8 cellular contexts compared by ENCODE assay signal in the genomic region with DNA sequence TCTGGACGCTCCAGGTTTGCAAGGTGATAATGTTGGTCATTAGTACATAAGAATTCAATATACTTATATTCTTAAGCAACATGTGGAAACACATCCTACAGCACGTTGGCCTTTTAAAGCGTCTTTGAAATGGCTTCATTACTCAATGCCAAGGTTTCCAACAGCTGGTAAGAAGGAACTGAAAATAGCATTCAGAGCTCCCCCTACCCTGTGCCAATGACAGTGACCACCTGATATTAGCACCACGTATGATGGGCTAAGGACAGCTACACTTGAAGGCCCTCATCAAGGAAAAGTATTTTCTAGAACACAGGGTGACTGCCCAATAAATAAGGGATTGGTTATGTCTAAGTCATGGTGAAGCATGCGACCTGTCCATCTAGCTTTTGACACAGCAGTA. TPM values are rescaled to one million over a fixed set of nuclear protein-coding genes. Genes with fewer than 3 reads are reported as not detected.
A peak's percentile ranks its signal among the peaks of the same experiment; 100 is the strongest.
DNase-seq lines count a peak whose midpoint lies in the region; ATAC-seq and TF ChIP-seq lines count a peak whose summit lies in the region.

No MANE protein-coding gene starts in this region.

- H3K27me3 ChIP-seq in CD4-positive, alpha-beta T cell (ENCODE audit: control insufficient read depth, insufficient read depth, low read length) = no peaks in the 10 kb centered on the region
- no peaks in the 10 kb centered on the region for H3K27me3 ChIP-seq in GM23248 (replicated peaks; ENCODE audit: insufficient read depth)
- no peaks in the 10 kb centered on the region for H3K27me3 ChIP-seq in mesenchymal stem cell (ENCODE audit: control insufficient read depth in 1 of 2, insufficient read depth in 1 of 2, low read length in 2 of 2)

- POLR2A ChIA-PET in CD4-positive, alpha-beta T cell (lab: Charles Lee) = interaction anchor here (0.7 to 1.4 kb wide), 4 partner anchors 10 to 162 kb away, joined by 3 to 4 read pairs (median 4); no protein-coding TSS in a partner anchor

- TF ChIP-seq CTCF in CD4-positive, alpha-beta T cell (IDR thresholded peaks at IDR 0.05) = no peak

- intact Hi-C loops in CD4-positive, alpha-beta T cell (cut with DNase I, micrococcal nuclease) = loop anchor here (1.0 to 5.0 kb wide), 3 partner anchors 10 to 1348 kb away; a partner anchor contains a TSS
- intact Hi-C loops in activated T-helper 1 cell treated with anti-CD3 and anti-CD28 coated beads, Interleukin-12 subunit alpha, Interleukin-12 subunit beta, Interleukin-2, Interleukin-4 antibody, amounts not matched to agents 30 ng/mL and 10 ng/mL and 1 ng/mL, durations not matched to agents 14 hours and 24 hours and 36 hours (cut with micrococcal nuclease) = loop anchor here (1.0 to 5.0 kb wide), 4 partner anchors 97 to 329 kb away; no protein-coding TSS in a partner anchor

- no peak overlapping the region for H3K23ac ChIP-seq in mesenchymal stem cell (ENCODE audit: low read length in 2 of 2)

- peak overlapping the region; percentile 71 for H3K27ac Mint-ChIP-seq in CD4-positive, alpha-beta T cell
- peak overlapping the region; percentile 85 for H3K27ac Mint-ChIP-seq in activated T-helper 1 cell treated with anti-CD3 and anti-CD28 coated beads, Interleukin-12 subunit alpha, Interleukin-12 subunit beta, Interleukin-2, Interleukin-4 antibody, amounts not matched to agents 30 ng/mL and 10 ng/mL and 1 ng/mL, durations not matched to agents 14 hours and 24 hours and 36 hours

- H4K8ac ChIP-seq in mesenchymal stem cell (ENCODE audit: low read length) = no peak overlapping the region

- H2BK5ac ChIP-seq in mesenchymal stem cell (ENCODE audit: low read depth, low read length, poor library complexity, severe bottlenecking) = no peak overlapping the region

- H2AK5ac ChIP-seq in mesenchymal stem cell (ENCODE audit: low read length, severe bottlenecking) = no peak overlapping the region

- peak overlapping the region; percentile 34 to 40 for H3K18ac ChIP-seq in mesenchymal stem cell (ENCODE audit: low read depth in 1 of 2, low read length in 2 of 2)

- no peak overlapping the region for H3K27ac ChIP-seq in CD4-positive, alpha-beta T cell (ENCODE audit: low read depth, low read length)
- H3K27ac ChIP-seq in GM23248 (peak overlapping the region; percentile 76), mesenchymal stem cell (ENCODE audit: low read length, poor library complexity, severe bottlenecking) (peak overlapping the region; percentile 1)

- DNase-seq in CD4-positive, alpha-beta T cell = no peak
- DNase-seq in GM23248 = no peak
- no peak for DNase-seq in activated T-helper 1 cell treated with anti-CD3 and anti-CD28 coated beads, Interleukin-12 subunit alpha, Interleukin-12 subunit beta, Interleukin-2, Interleukin-4 antibody, amounts not matched to agents 30 ng/mL and 10 ng/mL and 1 ng/mL, durations not matched to agents 14 hours and 24 hours and 36 hours (ENCODE audit: low spot score)
- no peak for DNase-seq in mesenchymal stem cell
- DNase-seq in RKO (ENCODE audit: low spot score) = no peak
- no peak for DNase-seq in DMS53 treated with DMSO at 0.1 percent for 48 hours (lab: John Stamatoyannopoulos, UW; ENCODE audit: unreplicated experiment)
- no peak for DNase-seq in stimulated activated naive CD4-positive, alpha-beta T cell (lab: John Stamatoyannopoulos, UW)
- no peak for DNase-seq in NCI-H1048 (lab: John Stamatoyannopoulos, UW)

- no peak overlapping the region for H3K4me3 ChIP-seq in GM23248
- H3K4me3 ChIP-seq in mesenchymal stem cell (ENCODE audit: insufficient read depth in 1 of 2, low read depth in 1 of 2, low read length in 2 of 2) = no peak overlapping the region

- H2BK120ac ChIP-seq in mesenchymal stem cell (ENCODE audit: low read depth, low read length) = no peak overlapping the region

- H3K4me1 ChIP-seq in GM23248 (ENCODE audit: insufficient read depth) (peaks cover 42% of the 10 kb centered on the region), mesenchymal stem cell (ENCODE audit: control insufficient read depth, insufficient read depth, low read depth, low read length) (peaks cover 6% of the 10 kb centered on the region)

- H2BK15ac ChIP-seq in mesenchymal stem cell (ENCODE audit: low read depth, poor library complexity, severe bottlenecking) = no peak overlapping the region

- no peaks in the 10 kb centered on the region for H3K27me3 Mint-ChIP-seq in CD4-positive, alpha-beta T cell
- no peaks in the 10 kb centered on the region for H3K27me3 Mint-ChIP-seq in activated T-helper 1 cell treated with anti-CD3 and anti-CD28 coated beads, Interleukin-12 subunit alpha, Interleukin-12 subunit beta, Interleukin-2, Interleukin-4 antibody, amounts not matched to agents 30 ng/mL and 10 ng/mL and 1 ng/mL, durations not matched to agents 14 hours and 24 hours and 36 hours (ENCODE audit: insufficient read depth)

- CTCF ChIA-PET in CD4-positive, alpha-beta T cell (lab: Charles Lee) = interaction anchor here (0.8 to 1.9 kb wide), 8 partner anchors 9 to 290 kb away, joined by 3 to 9 read pairs (median 3); a partner anchor contains a TSS

- H3K36me3 Mint-ChIP-seq in CD4-positive, alpha-beta T cell (ENCODE audit: low read depth) = peaks cover 95% of the 10 kb centered on the region
- peaks cover 53% of the 10 kb centered on the region for H3K36me3 Mint-ChIP-seq in activated T-helper 1 cell treated with anti-CD3 and anti-CD28 coated beads, Interleukin-12 subunit alpha, Interleukin-12 subunit beta, Interleukin-2, Interleukin-4 antibody, amounts not matched to agents 30 ng/mL and 10 ng/mL and 1 ng/mL, durations not matched to agents 14 hours and 24 hours and 36 hours (ENCODE audit: low read depth)

- peaks cover 69% of the 10 kb centered on the region for H3K4me1 Mint-ChIP-seq in CD4-positive, alpha-beta T cell (ENCODE audit: low read depth)
- peaks cover 51% of the 10 kb centered on the region for H3K4me1 Mint-ChIP-seq in activated T-helper 1 cell treated with anti-CD3 and anti-CD28 coated beads, Interleukin-12 subunit alpha, Interleukin-12 subunit beta, Interleukin-2, Interleukin-4 antibody, amounts not matched to agents 30 ng/mL and 10 ng/mL and 1 ng/mL, durations not matched to agents 14 hours and 24 hours and 36 hours (ENCODE audit: low read depth)

- H3K36me3 ChIP-seq in GM23248 (ENCODE audit: low read depth) (peaks cover 62% of the 10 kb centered on the region), mesenchymal stem cell (ENCODE audit: control insufficient read depth in 1 of 2, insufficient read depth in 2 of 2, low read depth in 1 of 2, low read length in 2 of 2) (peaks cover 20 to 89% of the 10 kb centered on the region in 2 experiments)

- H3K14ac ChIP-seq in mesenchymal stem cell (ENCODE audit: low read length in 2 of 2) = no peak overlapping the region

- H2BK12ac ChIP-seq in mesenchymal stem cell (ENCODE audit: low read length in 2 of 2) = no peak overlapping the region

- H2AFZ ChIP-seq in GM23248 (no peak overlapping the region), mesenchymal stem cell (ENCODE audit: low read depth, low read length) (no peak overlapping the region)

- peak overlapping the region in 1 of 2 experiments; percentile 40 for H3K4ac ChIP-seq in mesenchymal stem cell (ENCODE audit: low read depth in 1 of 2, low read length in 2 of 2)

- H3K9me3 Mint-ChIP-seq in CD4-positive, alpha-beta T cell = no peaks in the 10 kb centered on the region
- no peaks in the 10 kb centered on the region for H3K9me3 Mint-ChIP-seq in activated T-helper 1 cell treated with anti-CD3 and anti-CD28 coated beads, Interleukin-12 subunit alpha, Interleukin-12 subunit beta, Interleukin-2, Interleukin-4 antibody, amounts not matched to agents 30 ng/mL and 10 ng/mL and 1 ng/mL, durations not matched to agents 14 hours and 24 hours and 36 hours

- no peak for ATAC-seq in CD4-positive, alpha-beta T cell (ENCODE audit: poor library complexity)

- no peaks in the 10 kb centered on the region for H3K9me3 ChIP-seq in CD4-positive, alpha-beta T cell (ENCODE audit: control insufficient read depth, low read length)
- H3K9me3 ChIP-seq in GM23248 (ENCODE audit: low read depth) = no peaks in the 10 kb centered on the region
- no peaks in the 10 kb centered on the region for H3K9me3 ChIP-seq in mesenchymal stem cell (ENCODE audit: control insufficient read depth, low read length)

- H4K20me1 ChIP-seq in GM23248 (ENCODE audit: insufficient read depth) = peaks cover 5% of the 10 kb centered on the region; the same call in 1 of the 2 replicates

- in situ Hi-C loops in GM23248 (cut with MboI) = loop anchor here (10.0 kb wide), 1 partner anchor 301 kb away; no protein-coding TSS in a partner anchor

- peaks cover 17% of the 10 kb centered on the region for H3K79me1 ChIP-seq in mesenchymal stem cell (replicated peaks; ENCODE audit: low read length, poor library complexity, severe bottlenecking)

- H3F3A ChIP-seq in GM23248 (ENCODE audit: insufficient read depth) = peaks cover 50% of the 10 kb centered on the region

- peaks cover 83% of the 10 kb centered on the region for H3K79me2 ChIP-seq in GM23248 (ENCODE audit: insufficient read depth)

- H3K4me2 ChIP-seq in GM23248 (ENCODE audit: unreplicated experiment) = peak overlapping the region; percentile 58
- H3K4me2 ChIP-seq in mesenchymal stem cell (ENCODE audit: low read length, poor library complexity, severe bottlenecking) = no peak overlapping the region

- H3K4me3 Mint-ChIP-seq in CD4-positive, alpha-beta T cell = peak overlapping the region; percentile 47
- H3K4me3 Mint-ChIP-seq in activated T-helper 1 cell treated with anti-CD3 and anti-CD28 coated beads, Interleukin-12 subunit alpha, Interleukin-12 subunit beta, Interleukin-2, Interleukin-4 antibody, amounts not matched to agents 30 ng/mL and 10 ng/mL and 1 ng/mL, durations not matched to agents 14 hours and 24 hours and 36 hours = peak overlapping the region; percentile 38

- 79 to 85% methylated on average over 5 of the region's 5 CpGs for WGBS in GM23248 (ENCODE audit: low coverage in 1 of 2, low lambda C conversion rate in 2 of 2, missing lambda C conversion rate in 2 of 2), 2 experiments
- 94% methylated on average over 4 of the region's 5 CpGs for WGBS in mesenchymal stem cell

- peak overlapping the region; percentile 51 for H3K9ac ChIP-seq in GM23248
- peak overlapping the region; percentile 75 for H3K9ac ChIP-seq in mesenchymal stem cell (ENCODE audit: low read length)

- no peaks in the 10 kb centered on the region for H3K9me2 ChIP-seq in GM23248 (ENCODE audit: insufficient read depth)

- peak overlapping the region; percentile 63 for H4K91ac ChIP-seq in mesenchymal stem cell (ENCODE audit: low read length)

RNA-seq across cellular contexts. Expression of a gene that starts 9.9 kb away (rescaled TPM):
- 10 to 100 TPM; 52.5 to 54.1 TPM for total RNA-seq in CD4-positive, alpha-beta T cell
- 50.7 and 58.1 TPM in 2 replicates for total RNA-seq in GM23248 (2014; rRNA removed; shearing (Covaris generic))
- 52.1 and 54.6 TPM in 2 replicates for polyA plus RNA-seq in GM23248 (2016; fragmentation: Nextera tagmentation; extraction: Ambion mirVana)
- total RNA-seq in activated T-helper 1 cell treated with anti-CD3 and anti-CD28 coated beads, Interleukin-12 subunit alpha, Interleukin-12 subunit beta, Interleukin-2, Interleukin-4 antibody, amounts not matched to agents 30 ng/mL and 10 ng/mL and 1 ng/mL, durations not matched to agents 14 hours and 24 hours and 36 hours = 54.4 and 55.6 TPM in 2 replicates
- polyA plus RNA-seq in mesenchymal stem cell (2013, experiment 1 of 2) = 40.8 TPM
- 41.3 TPM for polyA plus RNA-seq in mesenchymal stem cell (2013, experiment 2 of 2)
